ENCODE assay signal across 13 cellular contexts in genomic region chr12:3456809-3457208, GRCh38. TPM values are rescaled to one million over a fixed set of nuclear protein-coding genes. Genes with fewer than 3 reads are reported as not detected.
A peak's percentile ranks its signal among the peaks of the same experiment; 100 is the strongest.
DNase-seq lines count a peak whose midpoint lies in the region; ATAC-seq, FAIRE-seq and TF ChIP-seq lines count a peak whose summit lies in the region.
"Had no signal": no experiment of that assay in that cellular context is flagged by ENCODE, and none has a peak within 500 bp of the region (broad histone marks: within the 10 kb centered on the region; RNA-seq: fewer than 3 reads in every experiment).

No MANE protein-coding gene starts in this region.

- TF ChIP-seq CTCF in GM12864 (IDR thresholded peaks at IDR 0.05; ENCODE audit: low read depth, low read length, missing control alignments), result peak; percentile 12
- TF ChIP-seq CTCF in mucosa of descending colon (IDR thresholded peaks at IDR 0.05), result no peak

- no peak for DNase-seq in GM12864 (ENCODE audit: low read depth)
- peak; percentile 22 to 96 (median 91) for DNase-seq in NCI-H1417 (lab: John Stamatoyannopoulos, UW)
- peak; percentile 42 for DNase-seq in OCI-M1 (lab: John Stamatoyannopoulos, UW)
- no peak for DNase-seq in mucosa of descending colon
- no peak for DNase-seq in small intestine
- DNase-seq: activated T-cell treated with anti-CD3 and anti-CD28 coated beads, Interleukin-2, amount 50 U/mL, for 4 hours; CD8-positive, alpha-beta memory T cell; upper lobe of left lung had no signal

- no peak overlapping the region for H3K27ac ChIP-seq in small intestine (ENCODE audit: low read depth in 1 of 2, low read length in 1 of 2)
- H3K27ac ChIP-seq: upper lobe of left lung had no signal

- intact Hi-C loops in mucosa of descending colon (cut with DNase I, micrococcal nuclease), result no loop called here

- no peaks in the 10 kb centered on the region for H3K9me3 ChIP-seq in mucosa of descending colon
- H3K9me3 ChIP-seq in small intestine (ENCODE audit: control insufficient read depth, low read depth), result no peaks in the 10 kb centered on the region
- H3K9me3 ChIP-seq: upper lobe of left lung had no signal

- peaks cover 0 to 4% of the 10 kb centered on the region in 2 donors for H3K27me3 ChIP-seq in small intestine (ENCODE audit: control insufficient read depth in 2 of 2, insufficient read depth in 2 of 2, low read length in 2 of 2)
- H3K27me3 ChIP-seq: upper lobe of left lung had no signal

- 14 to 30% (median 24%) methylated on average over 7 of the region's 7 CpGs for WGBS in small intestine, 3 donors

- peak; percentile 18 for ATAC-seq in mucosa of descending colon
- no peak for ATAC-seq in HG03108 (IDR thresholded peaks at IDR 0.05; ENCODE audit: unreplicated experiment)
- no peak for ATAC-seq in GM19397 (IDR thresholded peaks at IDR 0.05; ENCODE audit: unreplicated experiment)
- ATAC-seq: activated T-cell treated with anti-CD3 and anti-CD28 coated beads, Interleukin-2, amount 50 U/mL, for 4 hours had no signal

- H3K36me3 ChIP-seq in mucosa of descending colon (ENCODE audit: low read depth) (no peaks in the 10 kb centered on the region), small intestine (ENCODE audit: control insufficient read depth in 2 of 2, insufficient read depth in 2 of 2, low read length in 2 of 2) (no peaks in the 10 kb centered on the region)
- H3K36me3 ChIP-seq: upper lobe of left lung had no signal

- H3K4me3 ChIP-seq in GM12864 (ENCODE audit: low read depth, low read length) (no peak overlapping the region), mucosa of descending colon (no peak overlapping the region), small intestine (ENCODE audit: low read depth in 1 of 2, low read length in 2 of 2) (no peak overlapping the region)
- H3K4me3 ChIP-seq: smooth muscle cell, upper lobe of left lung had no signal

- H3K4me1 ChIP-seq in mucosa of descending colon (ENCODE audit: low read depth) (no peaks in the 10 kb centered on the region), small intestine (ENCODE audit: control insufficient read depth in 2 of 2, insufficient read depth in 1 of 2, low read depth in 1 of 2, low read length in 1 of 2) (no peaks in the 10 kb centered on the region)
- H3K4me1 ChIP-seq: upper lobe of left lung had no signal

- FAIRE-seq in small intestine (lab: Jason Lieb, UNC), result no peak
- FAIRE-seq: astrocyte had no signal

RNA-seq across cellular contexts. Expression of gene PRMT8, which starts 34.2 kb away (rescaled TPM):
- total RNA-seq in mucosa of descending colon, result under 1 TPM in 1 of 3 donors, not detected in 2; 0.13 TPM
- under 1 TPM in 1 of 3 donors, not detected in 2; 0.01 TPM for polyA plus RNA-seq in small intestine
- total RNA-seq: activated T-cell treated with anti-CD3 and anti-CD28 coated beads, Interleukin-2, amount 50 U/mL, for 4 hours; CD8-positive, alpha-beta memory T cell; smooth muscle cell had no signal
- polyA plus RNA-seq: IgD-negative memory B cell, smooth muscle cell had no signal

Comparison
In these comparisons a context has a peak if more than half of its experiments do, and no peak if none do; other contexts are left out.
1. DNase-seq: peak in NCI-H1417 (3 of 3) and OCI-M1 (single experiment); none in GM12864 (single experiment), mucosa of descending colon (0 of 3) and small intestine (single experiment).